ENCODE assay signal across 8 cellular contexts in the genomic region with DNA sequence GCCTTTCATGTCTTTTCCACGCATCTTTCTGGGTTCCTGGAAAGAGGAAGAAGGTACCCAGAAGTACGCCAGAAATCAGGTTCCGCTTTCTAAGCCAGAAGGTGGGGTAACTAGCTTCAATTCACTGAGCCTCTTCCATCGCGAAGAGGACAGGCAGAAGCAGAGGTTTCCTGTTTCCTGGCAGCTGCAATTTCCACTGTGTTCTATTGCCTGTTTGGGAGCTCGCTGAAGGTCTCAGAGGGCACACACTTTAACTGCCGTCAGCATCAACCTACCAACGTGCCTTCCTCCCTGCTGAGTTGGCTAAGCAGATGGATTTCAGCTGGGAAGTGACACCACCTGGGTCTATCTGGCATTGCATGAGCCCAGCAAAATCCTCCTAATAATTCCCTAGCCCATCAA.
DNase-seq lines count a peak whose midpoint lies in the region; ATAC-seq and TF ChIP-seq lines count a peak whose summit lies in the region.

No MANE protein-coding gene starts in this region.

- peak; percentile 36 for TF ChIP-seq CTCF in astrocyte of the spinal cord (IDR thresholded peaks at IDR 0.05; ENCODE audit: low read depth, low read length)

- ATAC-seq in GM21737 (IDR thresholded peaks at IDR 0.05; ENCODE audit: unreplicated experiment) (no peak), GM21526 (IDR thresholded peaks at IDR 0.05; ENCODE audit: low FRiP score, unreplicated experiment) (no peak), HG03521 (IDR thresholded peaks at IDR 0.05; ENCODE audit: unreplicated experiment) (no peak)

- no peak overlapping the region for H3K4me3 ChIP-seq in HAP-1
- no peak overlapping the region for H3K4me3 ChIP-seq in astrocyte of the spinal cord (ENCODE audit: low read depth, low read length)

- H3K4me1 ChIP-seq in HAP-1 = no peaks in the 10 kb centered on the region

- in situ Hi-C loops in HAP-1 (cut with MboI; ENCODE audit: low sequenced_read_pairs) = no loop called here
- in situ Hi-C loops in astrocyte of the spinal cord (cut with HindIII; ENCODE audit: low sequenced_read_pairs) = no loop called here

- DNase-seq in DMS153 (lab: John Stamatoyannopoulos, UW) = peak; percentile 82
- DNase-seq in HAP-1 (ENCODE audit: low spot score in 2 of 2) = peak; percentile 23 to 44
- DNase-seq in NCI-H510A treated with DMSO at 0.1 percent for 48 hours (lab: John Stamatoyannopoulos, UW) = peak; percentile 40
- no peak for DNase-seq in astrocyte of the spinal cord (ENCODE audit: low read depth, low spot score)
- DNase-seq in midbrain (lab: John Stamatoyannopoulos, UW) = peak; percentile 27

- H3K36me3 ChIP-seq in HAP-1 (replicated peaks) = no peaks in the 10 kb centered on the region

- H3K9me3 ChIP-seq in HAP-1 = no peaks in the 10 kb centered on the region

- H3K27me3 ChIP-seq in HAP-1 (ENCODE audit: low read depth) = no peaks in the 10 kb centered on the region
